8 cellular contexts compared by ENCODE assay signal in genomic region chr13:98577823-98578285, GRCh38. TPM values are rescaled to one million over a fixed set of nuclear protein-coding genes. Genes with fewer than 3 reads are reported as not detected.
DNase-seq lines count a peak whose midpoint lies in the region; ATAC-seq and TF ChIP-seq lines count a peak whose summit lies in the region.

No MANE protein-coding gene starts in this region.

- intact Hi-C loops in psoas muscle (cut with DNase I) = loop anchor here (5.0 kb wide), 4 partner anchors 71 to 131 kb away; no protein-coding TSS in a partner anchor

- H3K27ac ChIP-seq in psoas muscle = peak overlapping the region; percentile 97

- H3K4me1 ChIP-seq in psoas muscle = peaks cover 24% of the 10 kb centered on the region

- DNase-seq in foreskin fibroblast = no peak
- DNase-seq in psoas muscle = peak in 1 of 2 donors; percentile 52
- DNase-seq in retina = no peak
- DNase-seq in T-helper 9 cell = no peak

- no peaks in the 10 kb centered on the region for H3K27me3 ChIP-seq in psoas muscle (ENCODE audit: insufficient read depth in 3 of 3, low read length in 2 of 3)

- 38 to 47% (median 40%) methylated on average over 12 to 14 of the region's 14 CpGs for WGBS in psoas muscle, 3 donors

- TF ChIP-seq CTCF in GM12875 (IDR thresholded peaks at IDR 0.05; ENCODE audit: borderline replicate concordance, insufficient read depth, low read depth, low read length) (no peak), foreskin fibroblast (IDR thresholded peaks at IDR 0.05; ENCODE audit: low read depth, low read length) (no peak), psoas muscle (IDR thresholded peaks at IDR 0.05) (no peak)

- H3K4me3 ChIP-seq in GM12875 (ENCODE audit: low read depth, low read length) = peak overlapping the region; percentile 76
- peak overlapping the region; percentile 50 to 72 for H3K4me3 ChIP-seq in foreskin fibroblast (ENCODE audit: low read depth in 1 of 2, low read length in 2 of 2)
- H3K4me3 ChIP-seq in psoas muscle = peak overlapping the region; percentile 79

- H3K36me3 ChIP-seq in psoas muscle (ENCODE audit: insufficient read depth in 1 of 2, low read depth in 1 of 2) = no peaks in the 10 kb centered on the region

- no peaks in the 10 kb centered on the region for H3K9me3 ChIP-seq in psoas muscle

- ATAC-seq in SK-N-SH treated with all-trans-retinoic acid at 6 μM for 48 hours = peak; percentile 2; the same call in 2 of the 3 replicates
- ATAC-seq in psoas muscle = peak; percentile 2 to 32 (median 4)
- no peak for ATAC-seq in GM21825 (IDR thresholded peaks at IDR 0.05; ENCODE audit: unreplicated experiment)
- no peak for ATAC-seq in activated CD4-positive, CD25-positive, alpha-beta regulatory T cell treated with anti-CD3 and anti-CD28 coated beads, Interleukin-2, amount 50 U/mL, for 24 hours

TF ChIP-seq in SK-N-SH treated with all-trans-retinoic acid at 6 μM for 48 hours, 23 proteins besides CTCF, POLR2A, EP300 and RAD21:
- no peak for TF ChIP-seq ZNF565 (CRISPR knock-in tag; conservative IDR thresholded peaks at IDR 0.05; ENCODE audit: low read depth)
- no peak for TF ChIP-seq POU6F1 (CRISPR knock-in tag; IDR thresholded peaks at IDR 0.05; ENCODE audit: borderline replicate concordance, low read depth)
- no peak for TF ChIP-seq CSRNP3 (CRISPR knock-in tag; IDR thresholded peaks at IDR 0.05)
- TF ChIP-seq PATZ1 (CRISPR knock-in tag; IDR thresholded peaks at IDR 0.05; ENCODE audit: borderline replicate concordance) = no peak
- no peak for TF ChIP-seq TOX (CRISPR knock-in tag; IDR thresholded peaks at IDR 0.05; ENCODE audit: borderline replicate concordance)
- TF ChIP-seq ISL1 (CRISPR knock-in tag; IDR thresholded peaks at IDR 0.05) = no peak
- no peak for TF ChIP-seq CREB5 (CRISPR knock-in tag; IDR thresholded peaks at IDR 0.05; ENCODE audit: low read depth)
- TF ChIP-seq OSR1 (CRISPR knock-in tag; IDR thresholded peaks at IDR 0.05) = no peak
- no peak for TF ChIP-seq ZFP30 (CRISPR knock-in tag; IDR thresholded peaks at IDR 0.05)
- TF ChIP-seq ZNF70 (CRISPR knock-in tag; IDR thresholded peaks at IDR 0.05) = no peak
- TF ChIP-seq GLIS3 (CRISPR knock-in tag; IDR thresholded peaks at IDR 0.05) = no peak
- TF ChIP-seq RARB (CRISPR knock-in tag; IDR thresholded peaks at IDR 0.05) = no peak

RNA-seq across cellular contexts. Expression of gene STK24, which starts 0.9 kb away (rescaled TPM):
- 10 to 100 TPM; 27.2 to 38.7 (median 33.9) TPM for total RNA-seq in psoas muscle
- polyA plus RNA-seq in psoas muscle = 10 to 100 TPM; 28.2 to 58.1 (median 39.6) TPM

Comparison
In these comparisons a context has a peak if more than half of its experiments do, and no peak if none do; other contexts are left out.
1. ATAC-seq: peak in SK-N-SH treated with all-trans-retinoic acid at 6 μM for 48 hours (single experiment) and psoas muscle (4 of 4); none in GM21825 (single experiment) and activated CD4-positive, CD25-positive, alpha-beta regulatory T cell treated with anti-CD3 and anti-CD28 coated beads, Interleukin-2, amount 50 U/mL, for 24 hours (0 of 2).
2. Peak in every context shown above with its lines, with median percentiles within 50 percentile points of each other: H3K4me3 ChIP-seq.